Comparison of ENCODE assay signal across 8 cellular contexts in genomic region chr19:49145485-49146407, GRCh38. TPM values are rescaled to one million over a fixed set of nuclear protein-coding genes. Genes with fewer than 3 reads are reported as not detected.
DNase-seq lines count a peak whose midpoint lies in the region.

No MANE protein-coding gene starts in this region.

- no peaks in the 10 kb centered on the region for H3K36me3 Mint-ChIP-seq in activated CD4-positive, alpha-beta memory T cell treated with anti-CD3 and anti-CD28 coated beads, Interleukin-2, amount 10 ng/mL, durations not matched to agents 7 days and 5 days (ENCODE audit: low read depth)

- peak overlapping the region; percentile 24 for H3K4me3 Mint-ChIP-seq in activated CD4-positive, alpha-beta memory T cell treated with anti-CD3 and anti-CD28 coated beads, Interleukin-2, amount 10 ng/mL, durations not matched to agents 7 days and 5 days

- H3K27ac Mint-ChIP-seq in activated CD4-positive, alpha-beta memory T cell treated with anti-CD3 and anti-CD28 coated beads, Interleukin-2, amount 10 ng/mL, durations not matched to agents 7 days and 5 days, result no peak overlapping the region

- DNase-seq in NCI-H1417 (lab: John Stamatoyannopoulos, UW), result peak; percentile 18 to 64 (median 34)
- no peak for DNase-seq in NCI-H1417 treated with DMSO at 0.1 percent for 48 hours (lab: John Stamatoyannopoulos, UW)
- DNase-seq in NCI-H2196 (lab: John Stamatoyannopoulos, UW; ENCODE audit: unreplicated experiment), result peak; percentile 68
- DNase-seq in activated CD4-positive, alpha-beta memory T cell treated with anti-CD3 and anti-CD28 coated beads, Interleukin-2, amount 10 ng/mL, durations not matched to agents 7 days and 5 days, result peak; percentile 80
- DNase-seq in effector CD8-positive, alpha-beta T cell (lab: John Stamatoyannopoulos, UW), result peak; percentile 77
- peak; percentile 83 for DNase-seq in medulla oblongata (ENCODE audit: extremely low spot score)
- DNase-seq in stimulated activated CD8-positive, alpha-beta memory T cell treated with anti-CD3 and anti-CD28 coated beads, Interleukin-12 subunit alpha, Interleukin-12 subunit beta, amount 100 ng/mL, for 24 hours (ENCODE audit: extremely low read depth), result peak; percentile 35
- no peak for DNase-seq in SK-N-DZ (ENCODE audit: low spot score)

- CTCF ChIA-PET in activated CD4-positive, alpha-beta memory T cell treated with anti-CD3 and anti-CD28 coated beads, Interleukin-2, amount 10 ng/mL, durations not matched to agents 7 days and 5 days (lab: Charles Lee), result interaction anchor here (0.7 to 3.7 kb wide), 6 partner anchors 18 to 152 kb away, joined by 3 to 20 read pairs (median 6); partner anchors contain the start of genes GYS1, LIN7B and RUVBL2

- POLR2A ChIA-PET in activated CD4-positive, alpha-beta memory T cell treated with anti-CD3 and anti-CD28 coated beads, Interleukin-2, amount 10 ng/mL, durations not matched to agents 7 days and 5 days (lab: Charles Lee), result no interaction called here

- peaks cover 40% of the 10 kb centered on the region for H3K4me1 Mint-ChIP-seq in activated CD4-positive, alpha-beta memory T cell treated with anti-CD3 and anti-CD28 coated beads, Interleukin-2, amount 10 ng/mL, durations not matched to agents 7 days and 5 days

- H3K9me3 Mint-ChIP-seq in activated CD4-positive, alpha-beta memory T cell treated with anti-CD3 and anti-CD28 coated beads, Interleukin-2, amount 10 ng/mL, durations not matched to agents 7 days and 5 days, result no peaks in the 10 kb centered on the region

- peaks cover 48% of the 10 kb centered on the region for H3K27me3 Mint-ChIP-seq in activated CD4-positive, alpha-beta memory T cell treated with anti-CD3 and anti-CD28 coated beads, Interleukin-2, amount 10 ng/mL, durations not matched to agents 7 days and 5 days

RNA-seq across cellular contexts. Expression of gene HRC, which starts 9.4 kb away (rescaled TPM):
- total RNA-seq in activated CD4-positive, alpha-beta memory T cell treated with anti-CD3 and anti-CD28 coated beads, Interleukin-2, amount 10 ng/mL, durations not matched to agents 7 days and 5 days, result not detected
- 1.4 and 1.5 TPM in 2 replicates for polyA plus RNA-seq in SK-N-DZ (2014; cell fraction: cytosol; rRNA removed)
- 0.85 and 1.2 TPM in 2 replicates for polyA plus RNA-seq in SK-N-DZ (2014; cell fraction: nucleus; rRNA removed)

RNA-seq across cellular contexts. Expression of gene TRPM4, which starts 11.8 kb away (rescaled TPM):
- total RNA-seq in activated CD4-positive, alpha-beta memory T cell treated with anti-CD3 and anti-CD28 coated beads, Interleukin-2, amount 10 ng/mL, durations not matched to agents 7 days and 5 days, result under 1 TPM in 1 of 2 experiments, not detected in 1; 0.58 TPM
- polyA plus RNA-seq in SK-N-DZ (2014; cell fraction: cytosol; rRNA removed), result 0.16 and 0.82 TPM in 2 replicates
- polyA plus RNA-seq in SK-N-DZ (2014; cell fraction: nucleus; rRNA removed), result 0.40 and 0.70 TPM in 2 replicates

RNA-seq across cellular contexts. Expression of gene PPFIA3, which starts 26.4 kb away (rescaled TPM):
- 1 to 10 TPM; 2.6 TPM for total RNA-seq in activated CD4-positive, alpha-beta memory T cell treated with anti-CD3 and anti-CD28 coated beads, Interleukin-2, amount 10 ng/mL, durations not matched to agents 7 days and 5 days
- polyA plus RNA-seq in SK-N-DZ (2014; cell fraction: cytosol; rRNA removed), result 11.7 and 18.3 TPM in 2 replicates
- 33.4 and 41.8 TPM in 2 replicates for polyA plus RNA-seq in SK-N-DZ (2014; cell fraction: nucleus; rRNA removed)

RNA-seq across cellular contexts. Expression of gene C19orf73, which starts 26.8 kb away (rescaled TPM):
- total RNA-seq in activated CD4-positive, alpha-beta memory T cell treated with anti-CD3 and anti-CD28 coated beads, Interleukin-2, amount 10 ng/mL, durations not matched to agents 7 days and 5 days, result 1 to 10 TPM; 1.0 TPM
- 3.6 TPM in 1 of 2 replicates, not detected in the other for polyA plus RNA-seq in SK-N-DZ (2014; cell fraction: cytosol; rRNA removed)
- polyA plus RNA-seq in SK-N-DZ (2014; cell fraction: nucleus; rRNA removed), result 4.2 and 6.2 TPM in 2 replicates

RNA-seq across cellular contexts. Expression of gene LIN7B, which starts 31.6 kb away (rescaled TPM):
- total RNA-seq in activated CD4-positive, alpha-beta memory T cell treated with anti-CD3 and anti-CD28 coated beads, Interleukin-2, amount 10 ng/mL, durations not matched to agents 7 days and 5 days, result 1 to 10 TPM; 4.3 to 4.7 TPM
- 4.9 and 13.9 TPM in 2 replicates for polyA plus RNA-seq in SK-N-DZ (2014; cell fraction: cytosol; rRNA removed)
- 31.3 and 32.6 TPM in 2 replicates for polyA plus RNA-seq in SK-N-DZ (2014; cell fraction: nucleus; rRNA removed)

Comparison
In these comparisons a context has a peak if more than half of its experiments do, and no peak if none do; other contexts are left out.
1. DNase-seq: peak in NCI-H1417 (3 of 3), NCI-H2196 (single experiment), activated CD4-positive, alpha-beta memory T cell treated with anti-CD3 and anti-CD28 coated beads, Interleukin-2, amount 10 ng/mL, durations not matched to agents 7 days and 5 days (single experiment), effector CD8-positive, alpha-beta T cell (single experiment), medulla oblongata (single experiment) and stimulated activated CD8-positive, alpha-beta memory T cell treated with anti-CD3 and anti-CD28 coated beads, Interleukin-12 subunit alpha, Interleukin-12 subunit beta, amount 100 ng/mL, for 24 hours (single experiment); none in NCI-H1417 treated with DMSO at 0.1 percent for 48 hours (single experiment) and SK-N-DZ (single experiment).